ENCODE assay signal across 37 cellular contexts in the genomic region with DNA sequence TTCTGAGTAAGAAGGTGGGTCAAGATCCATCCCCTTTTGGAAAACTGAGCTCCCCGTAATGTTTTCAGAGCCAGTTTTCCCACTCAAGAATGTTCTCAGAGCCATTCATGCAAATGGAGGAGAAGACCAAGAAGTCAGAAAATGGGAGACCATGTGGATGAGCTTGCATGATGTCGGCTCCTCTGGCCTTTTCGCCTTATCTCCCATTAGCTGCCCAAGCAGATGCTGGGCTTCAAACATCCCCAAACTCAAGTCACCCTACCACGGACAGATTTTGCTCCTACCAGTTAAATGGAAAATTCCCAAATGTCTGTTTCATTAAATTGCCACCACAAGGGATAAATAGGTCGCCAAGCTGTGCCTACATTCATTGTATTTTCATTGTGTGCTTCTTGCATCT.
"Had no signal": no experiment of that assay in that cellular context is flagged by ENCODE, and none has a peak within 500 bp of the region (broad histone marks: within the 10 kb centered on the region; RNA-seq: fewer than 3 reads in every experiment).

No MANE protein-coding gene starts in this region.

- H3K27me3 Mint-ChIP-seq: activated naive CD8-positive, alpha-beta T cell treated with anti-CD3 and anti-CD28 coated beads, Interleukin-2, amount 10 ng/mL, durations not matched to agents 7 days and 5 days; activated naive CD8-positive, alpha-beta T cell treated with anti-CD3 and anti-CD28 coated beads, Interleukin-2, amount 50 U/mL, for 24 hours had no signal

- H3K27ac ChIP-seq: adrenal gland, ascending aorta, body of pancreas, brain microvascular endothelial cell, breast epithelium, cardiac muscle cell had no signal

- H3K4me1 ChIP-seq: adrenal gland, ascending aorta, body of pancreas, breast epithelium had no signal

- ATAC-seq: activated naive CD4-positive, alpha-beta T cell treated with anti-CD3 and anti-CD28 coated beads, Interleukin-2, amount 50 U/mL, for 72 hours; activated naive CD8-positive, alpha-beta T cell treated with anti-CD3 and anti-CD28 coated beads, Interleukin-2, amount 50 U/mL, for 24 hours; activated T-cell treated with anti-CD3 and anti-CD28 coated beads, Interleukin-2, amount 50 U/mL, for 72 hours; activated T-helper 17 cell treated with anti-CD3 and anti-CD28 coated beads, Interleukin-2, amount 50 U/mL, for 72 hours; body of pancreas had no signal

- H3K36me3 Mint-ChIP-seq: activated naive CD4-positive, alpha-beta T cell treated with anti-CD3 and anti-CD28 coated beads, Interleukin-2, amount 10 ng/mL, durations not matched to agents 7 days and 5 days; activated naive CD4-positive, alpha-beta T cell treated with anti-CD3 and anti-CD28 coated beads, Interleukin-2, amount 50 U/mL, for 24 hours; activated naive CD4-positive, alpha-beta T cell treated with anti-CD3 and anti-CD28 coated beads, Interleukin-2, amount 50 U/mL, for 72 hours; activated naive CD8-positive, alpha-beta T cell; activated naive CD8-positive, alpha-beta T cell treated with anti-CD3 and anti-CD28 coated beads for 36 hours; activated naive CD8-positive, alpha-beta T cell treated with anti-CD3 and anti-CD28 coated beads, Interleukin-2, amount 10 ng/mL, durations not matched to agents 7 days and 5 days; brain had no signal

- H3K4me3 ChIP-seq: adrenal gland, ascending aorta, body of pancreas, breast epithelium, cardiac muscle cell had no signal

- H3K4me3 Mint-ChIP-seq: activated naive CD4-positive, alpha-beta T cell treated with anti-CD3 and anti-CD28 coated beads for 36 hours; activated naive CD4-positive, alpha-beta T cell treated with anti-CD3 and anti-CD28 coated beads, Interleukin-2, amount 10 ng/mL, durations not matched to agents 7 days and 5 days; activated naive CD4-positive, alpha-beta T cell treated with anti-CD3 and anti-CD28 coated beads, Interleukin-2, amount 50 U/mL, for 24 hours; activated naive CD8-positive, alpha-beta T cell; activated naive CD8-positive, alpha-beta T cell treated with anti-CD3 and anti-CD28 coated beads for 36 hours; activated naive CD8-positive, alpha-beta T cell treated with anti-CD3 and anti-CD28 coated beads, Interleukin-2, amount 10 ng/mL, durations not matched to agents 7 days and 5 days; activated naive CD8-positive, alpha-beta T cell treated with anti-CD3 and anti-CD28 coated beads, Interleukin-2, amount 50 U/mL, for 24 hours; activated T-cell treated with anti-CD3 and anti-CD28 coated beads, Interleukin-2, amount 50 U/mL, for 24 hours; activated T-cell treated with anti-CD3 and anti-CD28 coated beads, Interleukin-2, amount 50 U/mL, for 4 hours; activated T-cell treated with anti-CD3 and anti-CD28 coated beads, Interleukin-2, amount 50 U/mL, for 72 hours; activated T-helper 1 cell treated with anti-CD3 and anti-CD28 coated beads, Interleukin-12 subunit alpha, Interleukin-12 subunit beta, Interleukin-2, Interleukin-4 antibody, amounts not matched to agents 30 ng/mL and 10 ng/mL and 1 ng/mL, durations not matched to agents 14 hours and 24 hours and 36 hours; activated T-helper 17 cell treated with anti-CD3 and anti-CD28 coated beads, Interleukin-2, amount 50 U/mL, for 72 hours; brain; central memory CD8-positive, alpha-beta T cell had no signal

- FAIRE-seq: astrocyte, bronchial epithelial cell had no signal

- H3K4me1 Mint-ChIP-seq: activated naive CD4-positive, alpha-beta T cell treated with anti-CD3 and anti-CD28 coated beads, Interleukin-2, amount 10 ng/mL, durations not matched to agents 7 days and 5 days; activated naive CD4-positive, alpha-beta T cell treated with anti-CD3 and anti-CD28 coated beads, Interleukin-2, amount 50 U/mL, for 24 hours; activated naive CD8-positive, alpha-beta T cell treated with anti-CD3 and anti-CD28 coated beads for 36 hours; activated naive CD8-positive, alpha-beta T cell treated with anti-CD3 and anti-CD28 coated beads, Interleukin-2, amount 10 ng/mL, durations not matched to agents 7 days and 5 days; activated naive CD8-positive, alpha-beta T cell treated with anti-CD3 and anti-CD28 coated beads, Interleukin-2, amount 50 U/mL, for 24 hours; activated T-helper 17 cell treated with anti-CD3 and anti-CD28 coated beads, Interleukin-2, amount 50 U/mL, for 72 hours; central memory CD8-positive, alpha-beta T cell had no signal

- H3K9me3 Mint-ChIP-seq: activated naive CD4-positive, alpha-beta T cell treated with anti-CD3 and anti-CD28 coated beads for 36 hours; activated naive CD4-positive, alpha-beta T cell treated with anti-CD3 and anti-CD28 coated beads, Interleukin-2, amount 10 ng/mL, durations not matched to agents 7 days and 5 days; activated naive CD4-positive, alpha-beta T cell treated with anti-CD3 and anti-CD28 coated beads, Interleukin-2, amount 50 U/mL, for 24 hours; activated naive CD4-positive, alpha-beta T cell treated with anti-CD3 and anti-CD28 coated beads, Interleukin-2, amount 50 U/mL, for 72 hours; activated naive CD8-positive, alpha-beta T cell treated with anti-CD3 and anti-CD28 coated beads for 36 hours; activated naive CD8-positive, alpha-beta T cell treated with anti-CD3 and anti-CD28 coated beads, Interleukin-2, amount 10 ng/mL, durations not matched to agents 7 days and 5 days; activated naive CD8-positive, alpha-beta T cell treated with anti-CD3 and anti-CD28 coated beads, Interleukin-2, amount 50 U/mL, for 24 hours; activated T-cell treated with anti-CD3 and anti-CD28 coated beads, Interleukin-2, amount 50 U/mL, for 24 hours; activated T-cell treated with anti-CD3 and anti-CD28 coated beads, Interleukin-2, amount 50 U/mL, for 4 hours; activated T-cell treated with anti-CD3 and anti-CD28 coated beads, Interleukin-2, amount 50 U/mL, for 72 hours; activated T-helper 1 cell treated with anti-CD3 and anti-CD28 coated beads, Interleukin-12 subunit alpha, Interleukin-12 subunit beta, Interleukin-2, Interleukin-4 antibody, amounts not matched to agents 30 ng/mL and 10 ng/mL and 1 ng/mL, durations not matched to agents 14 hours and 24 hours and 36 hours; activated T-helper 17 cell treated with anti-CD3 and anti-CD28 coated beads, Interleukin-2, amount 50 U/mL, for 72 hours; activated T-helper 2 cell treated with anti-CD3 and anti-CD28 coated beads, Interferon-gamma antibody, Interleukin-2, Interleukin-4, amounts not matched to agents 10 μg/mL and 5 μg/mL and 100 μg/mL, durations not matched to agents 14 hours and 24 hours and 36 hours; central memory CD8-positive, alpha-beta T cell had no signal

- H3K36me3 ChIP-seq: adrenal gland, ascending aorta, brain microvascular endothelial cell, breast epithelium, cardiac muscle cell had no signal

- H3K9me3 ChIP-seq: adrenal gland, ascending aorta, body of pancreas, breast epithelium had no signal

- DNase-seq: activated effector memory CD4-positive, alpha-beta T cell treated with anti-CD3 and anti-CD28 coated beads, Interleukin-2, amount 50 U/mL, for 16 hours; activated effector memory CD4-positive, alpha-beta T cell treated with Interleukin-2 at 50 U/mL for 16 hours; activated gamma-delta T cell; activated gamma-delta T cell treated with Interleukin-2 at 50 U/mL for 16 hours; activated naive CD4-positive, alpha-beta T cell; activated naive CD4-positive, alpha-beta T cell treated with anti-CD3 and anti-CD28 coated beads for 36 hours; activated naive CD4-positive, alpha-beta T cell treated with anti-CD3 and anti-CD28 coated beads, Interleukin-2, amount 10 ng/mL, durations not matched to agents 7 days and 5 days; activated naive CD4-positive, alpha-beta T cell treated with anti-CD3 and anti-CD28 coated beads, Interleukin-2, amount 50 U/mL, for 16 hours; activated naive CD4-positive, alpha-beta T cell treated with Interleukin-2 at 50 U/mL for 16 hours; activated naive CD8-positive, alpha-beta T cell treated with anti-CD3 and anti-CD28 coated beads for 36 hours; activated naive CD8-positive, alpha-beta T cell treated with anti-CD3 and anti-CD28 coated beads, Interleukin-2, amount 10 ng/mL, durations not matched to agents 7 days and 5 days; activated naive CD8-positive, alpha-beta T cell treated with anti-CD3 and anti-CD28 coated beads, Interleukin-2, amount 50 U/mL, for 24 hours; activated T-cell treated with anti-CD3 and anti-CD28 coated beads, Interleukin-2, amount 50 U/mL, for 1 hour; activated T-cell treated with anti-CD3 and anti-CD28 coated beads, Interleukin-2, amount 50 U/mL, for 24 hours; activated T-cell treated with anti-CD3 and anti-CD28 coated beads, Interleukin-2, amount 50 U/mL, for 4 hours; activated T-cell treated with anti-CD3 and anti-CD28 coated beads, Interleukin-2, amount 50 U/mL, for 48 hours; activated T-cell treated with anti-CD3 and anti-CD28 coated beads, Interleukin-2, amount 50 U/mL, for 72 hours; adrenal gland; amniotic stem cell; amygdala; aorta; body of pancreas; brain microvascular endothelial cell; central memory CD4-positive, alpha-beta T cell had no signal

- H3K27me3 ChIP-seq: adrenal gland, ascending aorta, body of pancreas, brain microvascular endothelial cell, breast epithelium, cardiac muscle cell had no signal

- H3K27ac Mint-ChIP-seq: activated naive CD4-positive, alpha-beta T cell treated with anti-CD3 and anti-CD28 coated beads for 36 hours; activated naive CD4-positive, alpha-beta T cell treated with anti-CD3 and anti-CD28 coated beads, Interleukin-2, amount 10 ng/mL, durations not matched to agents 7 days and 5 days; activated naive CD4-positive, alpha-beta T cell treated with anti-CD3 and anti-CD28 coated beads, Interleukin-2, amount 50 U/mL, for 24 hours; activated naive CD4-positive, alpha-beta T cell treated with anti-CD3 and anti-CD28 coated beads, Interleukin-2, amount 50 U/mL, for 72 hours; activated naive CD8-positive, alpha-beta T cell; activated naive CD8-positive, alpha-beta T cell treated with anti-CD3 and anti-CD28 coated beads for 36 hours; activated naive CD8-positive, alpha-beta T cell treated with anti-CD3 and anti-CD28 coated beads, Interleukin-2, amount 10 ng/mL, durations not matched to agents 7 days and 5 days; activated naive CD8-positive, alpha-beta T cell treated with anti-CD3 and anti-CD28 coated beads, Interleukin-2, amount 50 U/mL, for 24 hours; activated T-cell treated with anti-CD3 and anti-CD28 coated beads, Interleukin-2, amount 50 U/mL, for 24 hours; activated T-cell treated with anti-CD3 and anti-CD28 coated beads, Interleukin-2, amount 50 U/mL, for 72 hours; activated T-helper 1 cell treated with anti-CD3 and anti-CD28 coated beads, Interleukin-12 subunit alpha, Interleukin-12 subunit beta, Interleukin-2, Interleukin-4 antibody, amounts not matched to agents 30 ng/mL and 10 ng/mL and 1 ng/mL, durations not matched to agents 14 hours and 24 hours and 36 hours; activated T-helper 17 cell treated with anti-CD3 and anti-CD28 coated beads, Interleukin-2, amount 50 U/mL, for 72 hours; activated T-helper 2 cell treated with anti-CD3 and anti-CD28 coated beads, Interferon-gamma antibody, Interleukin-2, Interleukin-4, amounts not matched to agents 10 μg/mL and 5 μg/mL and 100 μg/mL, durations not matched to agents 14 hours and 24 hours and 36 hours had no signal
